Comparison of ENCODE assay signal across 18 cellular contexts in genomic region chr5:95988877-95989276, GRCh38.
"Had no signal": no experiment of that assay in that cellular context is flagged by ENCODE, and none has a peak within 500 bp of the region (broad histone marks: within the 10 kb centered on the region; RNA-seq: fewer than 3 reads in every experiment).

No MANE protein-coding gene starts in this region.

- DNase-seq: activated B cell treated with CpG ODN at 0.5 μM for 24 hours; activated CD4-positive, alpha-beta T cell treated with anti-CD3 and anti-CD28 coated beads, Interleukin-2, amount 10 ng/mL, durations not matched to agents 24 days and 14 days; activated CD8-positive, alpha-beta memory T cell treated with anti-CD3 and anti-CD28 coated beads, Interleukin-2, amount 50 U/mL, for 48 hours; activated gamma-delta T cell; activated T-cell treated with anti-CD3 and anti-CD28 coated beads, Interleukin-2, amount 50 U/mL, for 72 hours; effector memory CD8-positive, alpha-beta T cell; foreskin melanocyte; naive thymus-derived CD8-positive, alpha-beta T cell; posterior cingulate gyrus; stimulated activated CD4-positive, alpha-beta T cell treated with anti-CD3 and anti-CD28 coated beads, Interleukin-1b, Interleukin-23, amount 100 ng/mL, for 48 hours; stimulated activated naive CD8-positive, alpha-beta T cell treated with anti-CD3 and anti-CD28 coated beads, Interleukin-15, amount 100 ng/mL, for 72 hours had no signal

- H3K9me3 ChIP-seq: neutrophil, thoracic aorta had no signal

- ATAC-seq: activated naive CD4-positive, alpha-beta T cell treated with anti-CD3 and anti-CD28 coated beads, Interleukin-2, amount 50 U/mL, for 72 hours; activated T-cell treated with anti-CD3 and anti-CD28 coated beads, Interleukin-2, amount 50 U/mL, for 72 hours; effector memory CD8-positive, alpha-beta T cell; naive thymus-derived CD8-positive, alpha-beta T cell; sciatic nerve; stimulated activated naive CD8-positive, alpha-beta T cell treated with anti-CD3 and anti-CD28 coated beads, Interleukin-15, amount 100 ng/mL, for 72 hours had no signal

- H3K36me3 ChIP-seq: neutrophil, thoracic aorta had no signal

- H3K4me1 Mint-ChIP-seq: activated B cell treated with CpG ODN at 0.5 μM for 24 hours; activated CD4-positive, alpha-beta T cell treated with anti-CD3 and anti-CD28 coated beads, Interleukin-2, amount 10 ng/mL, durations not matched to agents 24 days and 14 days; memory B cell; naive thymus-derived CD8-positive, alpha-beta T cell; stimulated activated naive CD8-positive, alpha-beta T cell treated with anti-CD3 and anti-CD28 coated beads, Interleukin-15, amount 100 ng/mL, for 72 hours had no signal

- H3K36me3 Mint-ChIP-seq: activated naive CD4-positive, alpha-beta T cell treated with anti-CD3 and anti-CD28 coated beads, Interleukin-2, amount 50 U/mL, for 72 hours; memory B cell; naive thymus-derived CD8-positive, alpha-beta T cell had no signal

- H3K27me3 ChIP-seq: neutrophil had no signal

- H3K4me3 ChIP-seq: thoracic aorta had no signal

- H3K9me3 Mint-ChIP-seq: activated B cell treated with CpG ODN at 0.5 μM for 24 hours; activated CD4-positive, alpha-beta T cell treated with anti-CD3 and anti-CD28 coated beads, Interleukin-2, amount 10 ng/mL, durations not matched to agents 24 days and 14 days; activated naive CD4-positive, alpha-beta T cell treated with anti-CD3 and anti-CD28 coated beads, Interleukin-2, amount 50 U/mL, for 72 hours; activated T-cell treated with anti-CD3 and anti-CD28 coated beads, Interleukin-2, amount 50 U/mL, for 72 hours; dendritic cell treated with granulocyte-macrophage colony-stimulating factor and Interleukin-4, amounts not matched to agents 40 ng/mL and 50 ng/mL, for 4 days; effector memory CD8-positive, alpha-beta T cell; memory B cell; naive thymus-derived CD8-positive, alpha-beta T cell; stimulated activated naive CD8-positive, alpha-beta T cell treated with anti-CD3 and anti-CD28 coated beads, Interleukin-15, amount 100 ng/mL, for 72 hours had no signal

- H3K27ac ChIP-seq: epithelial cell of prostate, neutrophil had no signal

- H3K4me3 Mint-ChIP-seq: activated B cell treated with CpG ODN at 0.5 μM for 24 hours; activated CD4-positive, alpha-beta T cell treated with anti-CD3 and anti-CD28 coated beads, Interleukin-2, amount 10 ng/mL, durations not matched to agents 24 days and 14 days; activated T-cell treated with anti-CD3 and anti-CD28 coated beads, Interleukin-2, amount 50 U/mL, for 72 hours; dendritic cell treated with granulocyte-macrophage colony-stimulating factor and Interleukin-4, amounts not matched to agents 40 ng/mL and 50 ng/mL, for 4 days; effector memory CD8-positive, alpha-beta T cell; memory B cell; naive thymus-derived CD8-positive, alpha-beta T cell; stimulated activated naive CD8-positive, alpha-beta T cell treated with anti-CD3 and anti-CD28 coated beads, Interleukin-15, amount 100 ng/mL, for 72 hours had no signal

- H3K27me3 Mint-ChIP-seq: dendritic cell treated with granulocyte-macrophage colony-stimulating factor and Interleukin-4, amounts not matched to agents 40 ng/mL and 50 ng/mL, for 4 days; memory B cell had no signal

- H3K27ac Mint-ChIP-seq: activated B cell treated with CpG ODN at 0.5 μM for 24 hours; activated CD4-positive, alpha-beta T cell treated with anti-CD3 and anti-CD28 coated beads, Interleukin-2, amount 10 ng/mL, durations not matched to agents 24 days and 14 days; activated naive CD4-positive, alpha-beta T cell treated with anti-CD3 and anti-CD28 coated beads, Interleukin-2, amount 50 U/mL, for 72 hours; activated T-cell treated with anti-CD3 and anti-CD28 coated beads, Interleukin-2, amount 50 U/mL, for 72 hours; dendritic cell treated with granulocyte-macrophage colony-stimulating factor and Interleukin-4, amounts not matched to agents 40 ng/mL and 50 ng/mL, for 4 days; effector memory CD8-positive, alpha-beta T cell; memory B cell; naive thymus-derived CD8-positive, alpha-beta T cell; stimulated activated naive CD8-positive, alpha-beta T cell treated with anti-CD3 and anti-CD28 coated beads, Interleukin-15, amount 100 ng/mL, for 72 hours had no signal
